In the genomic region with DNA sequence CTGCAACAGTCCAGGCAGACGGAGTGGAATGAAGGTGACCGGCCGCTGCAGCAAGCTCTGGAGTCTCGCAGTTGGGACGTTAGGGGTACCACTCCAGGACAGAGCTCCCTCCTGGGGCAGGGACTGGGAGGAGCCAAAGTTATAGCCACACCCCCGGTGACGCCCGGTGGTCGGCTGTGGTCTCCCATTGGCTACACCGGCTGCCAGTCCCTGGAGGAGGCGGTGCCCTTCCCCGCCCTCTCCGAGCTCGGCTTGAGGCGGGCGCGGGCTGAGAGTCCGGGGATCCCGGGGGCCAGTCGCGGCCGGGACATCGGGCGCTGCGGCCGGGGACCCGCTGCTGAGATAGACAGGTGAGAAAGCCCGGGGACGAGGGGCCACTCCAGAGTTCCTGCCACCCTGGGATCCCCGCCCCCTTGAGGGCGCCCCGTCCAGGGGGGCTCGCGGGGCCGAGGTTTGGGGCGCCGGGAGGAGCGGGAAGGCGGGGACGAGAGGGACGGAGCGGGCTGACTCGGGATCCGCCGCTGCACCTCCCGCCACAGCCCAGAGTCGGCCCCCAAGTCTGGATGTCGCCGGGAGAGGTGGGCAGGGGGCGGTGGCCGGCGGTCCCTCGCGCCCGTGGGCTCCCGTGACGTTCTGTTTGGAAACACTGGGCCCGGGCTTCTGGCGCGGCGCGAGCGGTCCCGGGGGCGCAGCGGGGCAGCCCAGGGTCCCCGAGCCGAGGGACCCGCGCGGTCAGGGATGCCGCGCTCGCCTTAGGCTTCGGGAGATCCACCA, we compare ENCODE assay signal across 8 cellular contexts. TPM values are rescaled to one million over a fixed set of nuclear protein-coding genes. Genes with fewer than 3 reads are reported as not detected.
DNase-seq lines count a peak whose midpoint lies in the region; ATAC-seq and TF ChIP-seq lines count a peak whose summit lies in the region.

Gene PLEKHH2 (plus strand): TSS at position 231 of the 774 bp plus-strand sequence. CDS start 7,414 bp downstream, outside the sequence.

- TF ChIP-seq CTCF in OCI-LY7 (conservative IDR thresholded peaks at IDR 0.05; ENCODE audit: low read length) = no peak
- TF ChIP-seq CTCF in esophagus muscularis mucosa (IDR thresholded peaks at IDR 0.05) = no peak

- no peaks in the 10 kb centered on the region for H4K20me1 ChIP-seq in OCI-LY7 (ENCODE audit: insufficient read depth, low read length)

- H3K27ac ChIP-seq in CD8-positive, alpha-beta memory T cell (ENCODE audit: low read depth, low read length) = no peak within 1 kb of the TSS
- H3K27ac ChIP-seq in OCI-LY7 (ENCODE audit: low read depth, low read length, poor library complexity, severe bottlenecking) (peak within 1 kb of the TSS; percentile 63), esophagus muscularis mucosa (replicated peaks in 1 of 4) (peak within 1 kb of the TSS; percentile 80 to 87 (median 85))

- H3K4me3 ChIP-seq in CD8-positive, alpha-beta memory T cell (ENCODE audit: low read length) = peak within 1 kb of the TSS; percentile 75
- H3K4me3 ChIP-seq in OCI-LY7 (ENCODE audit: low read depth, low read length, poor library complexity, severe bottlenecking) (peak within 1 kb of the TSS; percentile 70), esophagus muscularis mucosa (peak within 1 kb of the TSS; percentile 80 to 98 (median 90)), mucosa of stomach (ENCODE audit: low read length) (peak within 1 kb of the TSS; percentile 32)

- peaks cover 0 to 3% (median 0%) of the 10 kb centered on the region in 3 donors for H3K36me3 Mint-ChIP-seq in CD8-positive, alpha-beta memory T cell
- H3K36me3 Mint-ChIP-seq in activated T-cell treated with anti-CD3 and anti-CD28 coated beads, Interleukin-2, amount 50 U/mL, for 4 hours (ENCODE audit: insufficient read depth) = no peaks in the 10 kb centered on the region

- BruUV-seq in OCI-LY7 (replicated peaks; lab: Mats Ljungman, UMichigan) = no TSS peak

- CTCF ChIA-PET in CD8-positive, alpha-beta memory T cell (lab: Charles Lee) = interaction anchor here (0.6 to 1.1 kb wide), 4 partner anchors 29 to 690 kb away, joined by 3 to 4 read pairs (median 3); no protein-coding TSS in a partner anchor
- CTCF ChIA-PET in OCI-LY7 (lab: Charles Lee; ENCODE audit: unreplicated experiment) = interaction anchor here (1.0 kb wide), 1 partner anchor 531 kb away, joined by 10 read pairs; the partner anchor contains the start of gene PPM1B

- no peaks in the 10 kb centered on the region for H3K9me3 ChIP-seq in CD8-positive, alpha-beta memory T cell (ENCODE audit: low read length)
- H3K9me3 ChIP-seq in OCI-LY7 (ENCODE audit: low read length) (no peaks in the 10 kb centered on the region), esophagus muscularis mucosa (peaks cover 0 to 4% (median 0%) of the 10 kb centered on the region in 4 donors), mucosa of stomach (ENCODE audit: control insufficient read depth, low read length) (no peaks in the 10 kb centered on the region)

- H3K79me2 ChIP-seq in OCI-LY7 (ENCODE audit: insufficient read depth, low read depth, low read length) = no peaks in the 10 kb centered on the region

- TF ChIP-seq EP300 in esophagus muscularis mucosa (IDR thresholded peaks at IDR 0.05) = no peak

- no peaks in the 10 kb centered on the region for H3K9me2 ChIP-seq in OCI-LY7 (ENCODE audit: insufficient read depth, low read length)

- peak; percentile 72 to 87 (median 77) for DNase-seq in CD8-positive, alpha-beta memory T cell
- DNase-seq in HT1080 (ENCODE audit: low read depth) (peak; percentile 73), OCI-LY7 (ENCODE audit: low spot score) (peak; percentile 90), esophagus muscularis mucosa (ENCODE audit: extremely low spot score) (peak; percentile 96)
- DNase-seq in activated T-cell treated with anti-CD3 and anti-CD28 coated beads, Interleukin-2, amount 50 U/mL, for 4 hours = peak; percentile 89
- peak; percentile 76 for DNase-seq in stimulated activated CD8-positive, alpha-beta memory T cell treated with anti-CD3 and anti-CD28 coated beads, Interleukin-4, amount 100 ng/mL, for 24 hours (ENCODE audit: low read depth)

- peaks cover 14 to 22% (median 19%) of the 10 kb centered on the region in 3 donors for H3K4me1 Mint-ChIP-seq in CD8-positive, alpha-beta memory T cell
- H3K4me1 Mint-ChIP-seq in activated T-cell treated with anti-CD3 and anti-CD28 coated beads, Interleukin-2, amount 50 U/mL, for 4 hours (ENCODE audit: low read depth) = peaks cover 13% of the 10 kb centered on the region

- peak within 1 kb of the TSS; percentile 100 for H2AFZ ChIP-seq in OCI-LY7 (ENCODE audit: low read length)

- peak within 1 kb of the TSS; percentile 86 to 93 (median 90) for H3K4me3 Mint-ChIP-seq in CD8-positive, alpha-beta memory T cell
- peak within 1 kb of the TSS; percentile 85 for H3K4me3 Mint-ChIP-seq in activated T-cell treated with anti-CD3 and anti-CD28 coated beads, Interleukin-2, amount 50 U/mL, for 4 hours

- peak within 1 kb of the TSS; percentile 61 for H3K9ac ChIP-seq in mucosa of stomach (ENCODE audit: low read length)

- H3K27me3 ChIP-seq in CD8-positive, alpha-beta memory T cell (ENCODE audit: insufficient read depth, low read length, poor library complexity, severe bottlenecking) = peaks cover 9% of the 10 kb centered on the region
- H3K27me3 ChIP-seq in esophagus muscularis mucosa (no peaks in the 10 kb centered on the region), mucosa of stomach (ENCODE audit: control insufficient read depth, insufficient read depth, low read length) (peaks cover 7% of the 10 kb centered on the region)

- no peaks in the 10 kb centered on the region for H3K4me1 ChIP-seq in CD8-positive, alpha-beta memory T cell (ENCODE audit: insufficient read depth, low read length)
- H3K4me1 ChIP-seq in OCI-LY7 (ENCODE audit: insufficient read depth, low read length, poor library complexity, severe bottlenecking) = peaks cover 22% of the 10 kb centered on the region
- H3K4me1 ChIP-seq in esophagus muscularis mucosa = peaks cover 5 to 17% (median 15%) of the 10 kb centered on the region in 4 donors
- peaks cover 7% of the 10 kb centered on the region for H3K4me1 ChIP-seq in mucosa of stomach (ENCODE audit: control insufficient read depth, insufficient read depth, low read length)

- under 1% methylated on average over 24 of the region's 75 CpGs for WGBS in esophagus muscularis mucosa

- H3K9me3 Mint-ChIP-seq in CD8-positive, alpha-beta memory T cell = peaks cover 0 to 19% (median 11%) of the 10 kb centered on the region in 5 donors
- peaks cover 5% of the 10 kb centered on the region for H3K9me3 Mint-ChIP-seq in activated T-cell treated with anti-CD3 and anti-CD28 coated beads, Interleukin-2, amount 50 U/mL, for 4 hours

- H3K36me3 ChIP-seq in CD8-positive, alpha-beta memory T cell (ENCODE audit: insufficient read depth, low read length) = no peaks in the 10 kb centered on the region
- H3K36me3 ChIP-seq in OCI-LY7 (ENCODE audit: insufficient read depth, low read length) (no peaks in the 10 kb centered on the region), esophagus muscularis mucosa (no peaks in the 10 kb centered on the region), mucosa of stomach (ENCODE audit: control insufficient read depth, insufficient read depth, low read length) (no peaks in the 10 kb centered on the region)

- H3K27me3 Mint-ChIP-seq in CD8-positive, alpha-beta memory T cell = peaks cover 33 to 39% of the 10 kb centered on the region in 2 donors
- peaks cover 29% of the 10 kb centered on the region for H3K27me3 Mint-ChIP-seq in activated T-cell treated with anti-CD3 and anti-CD28 coated beads, Interleukin-2, amount 50 U/mL, for 4 hours (ENCODE audit: low read depth)

- peak; percentile 100 for ATAC-seq in GM21381 (IDR thresholded peaks at IDR 0.05; ENCODE audit: unreplicated experiment)
- peak; percentile 100 for ATAC-seq in activated T-cell treated with anti-CD3 and anti-CD28 coated beads, Interleukin-2, amount 50 U/mL, for 4 hours

- no peak for TF ChIP-seq POLR2A in esophagus muscularis mucosa (IDR thresholded peaks at IDR 0.05; ENCODE audit: low read depth)

- peak within 1 kb of the TSS in 7 of 8 donors; percentile 4 to 91 (median 80) for H3K27ac Mint-ChIP-seq in CD8-positive, alpha-beta memory T cell

- peak within 1 kb of the TSS; percentile 75 for H3K4me2 ChIP-seq in OCI-LY7 (ENCODE audit: low read length)

- intact Hi-C loops in OCI-LY7 (cut with micrococcal nuclease; ENCODE audit: unreplicated experiment) (no loop called here), esophagus muscularis mucosa (cut with DNase I) (no loop called here)

- POLR2A ChIA-PET in CD8-positive, alpha-beta memory T cell (lab: Charles Lee) = interaction anchor here (1.6 kb wide), 1 partner anchor 41 kb away, joined by 3 read pairs; no protein-coding TSS in a partner anchor
- POLR2A ChIA-PET in OCI-LY7 (lab: Charles Lee) = interaction anchor here (0.7 to 1.0 kb wide), 4 partner anchors 14 to 64 kb away, joined by 3 to 4 read pairs (median 3); partner anchors contain the start of gene THADA

RNA-seq across cellular contexts. Expression of gene PLEKHH2, which starts in this region (rescaled TPM):
- total RNA-seq in CD8-positive, alpha-beta memory T cell = under 1 TPM; 0.48 to 0.49 TPM
- not detected for polyA plus RNA-seq in CD8-positive, alpha-beta memory T cell
- 0.29 and 0.40 TPM in 2 replicates for total RNA-seq in HT1080 (2014; rRNA removed; shearing (Covaris generic))
- polyA plus RNA-seq in HT1080 (2015; cell fraction: cytosol; rRNA removed) = 0.56 and 0.81 TPM in 2 replicates
- polyA plus RNA-seq in HT1080 (2015; cell fraction: nucleus; rRNA removed) = 3.4 and 5.4 TPM in 2 replicates
- 0.88 and 1.5 TPM in 2 replicates for total RNA-seq in OCI-LY7 (2014; rRNA removed; shearing (Covaris generic))
- total RNA-seq in OCI-LY7 (2022) = 1.1 and 2.6 TPM in 2 replicates
- under 1 TPM; 0.16 to 0.33 (median 0.26) TPM for total RNA-seq in activated T-cell treated with anti-CD3 and anti-CD28 coated beads, Interleukin-2, amount 50 U/mL, for 4 hours
- 10 to 100 TPM; 20.3 to 32.4 (median 25.1) TPM for total RNA-seq in esophagus muscularis mucosa

Comparison
In these comparisons a context has a peak if more than half of its experiments do, and no peak if none do; other contexts are left out.
1. RNA of gene PLEKHH2 (total RNA-seq): 20.3 to 32.4 TPM in esophagus muscularis mucosa; 0.88 to 2.6 TPM in OCI-LY7, 0.48 to 0.49 TPM in CD8-positive, alpha-beta memory T cell, 0.29 to 0.40 TPM in HT1080 and 0.16 to 0.33 TPM in activated T-cell treated with anti-CD3 and anti-CD28 coated beads, Interleukin-2, amount 50 U/mL, for 4 hours; every median in the first group is over 4 times any median in the second.
2. Peak in DNase-seq and H3K4me3 ChIP-seq in CD8-positive, alpha-beta memory T cell; RNA of the gene not detected or under 1 TPM.
3. Peak in DNase-seq and ATAC-seq in activated T-cell treated with anti-CD3 and anti-CD28 coated beads, Interleukin-2, amount 50 U/mL, for 4 hours; RNA of the gene not detected or under 1 TPM.
4. H3K4me3 ChIP-seq: peak in every context shown above with its lines; median percentile 90 in esophagus muscularis mucosa; 75 in CD8-positive, alpha-beta memory T cell; 70 in OCI-LY7; 32 in mucosa of stomach.
5. Peak in every context shown above with its lines, with median percentiles within 50 percentile points of each other: DNase-seq.